24 cellular contexts compared by ENCODE assay signal in the genomic region with DNA sequence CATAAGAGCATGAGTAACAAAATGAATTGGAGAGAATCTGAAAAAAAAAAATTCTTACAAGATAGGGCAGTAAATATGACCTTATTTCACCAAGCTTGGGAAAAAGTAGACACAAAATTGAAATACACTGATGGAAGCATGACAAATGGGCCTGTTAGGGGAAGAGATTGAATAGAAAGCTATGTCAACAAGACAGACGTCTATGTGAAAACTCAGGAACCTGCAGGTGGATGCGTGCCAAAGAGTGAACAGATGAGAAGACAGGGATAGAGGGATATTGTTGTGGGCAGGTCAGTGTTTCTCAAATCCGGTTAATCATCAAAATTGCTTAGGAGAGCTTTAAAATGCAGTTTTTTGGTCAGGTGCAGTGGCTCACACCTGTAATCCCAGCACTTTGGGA.
"Had no signal": no experiment of that assay in that cellular context is flagged by ENCODE, and none has a peak within 500 bp of the region (broad histone marks: within the 10 kb centered on the region; RNA-seq: fewer than 3 reads in every experiment).

No MANE protein-coding gene starts in this region.

- FAIRE-seq: astrocyte, keratinocyte, urothelium cell line had no signal

- H3K27ac ChIP-seq: adrenal gland, breast epithelium, coronary artery, foreskin keratinocyte, right atrium auricular region, tibial artery had no signal

- H3K27me3 ChIP-seq: adrenal gland, breast epithelium, foreskin keratinocyte, right atrium auricular region had no signal

- H3K4me1 ChIP-seq: adrenal gland, breast epithelium, foreskin keratinocyte, tibial artery had no signal

- H3K9me3 ChIP-seq: adrenal gland, breast epithelium, mucosa of descending colon, right atrium auricular region, tibial artery had no signal

- ATAC-seq: activated naive CD4-positive, alpha-beta T cell treated with anti-CD3 and anti-CD28 coated beads, Interleukin-2, amount 50 U/mL, for 72 hours; foreskin keratinocyte; left ventricle myocardium superior; mucosa of descending colon; stimulated activated naive CD8-positive, alpha-beta T cell treated with anti-CD3 and anti-CD28 coated beads, Interleukin-15, Interleukin-2, amounts not matched to agents 100 U/mL and 50 U/mL, for 24 hours had no signal

- H3K36me3 ChIP-seq: adrenal gland, breast epithelium, right atrium auricular region, tibial artery had no signal

- DNase-seq: activated B cell treated with CpG ODN at 0.5 μM for 24 hours; activated CD4-positive, alpha-beta memory T cell treated with anti-CD3 and anti-CD28 coated beads for 36 hours; activated CD4-positive, alpha-beta T cell treated with anti-CD3 and anti-CD28 coated beads for 4 hours; activated gamma-delta T cell treated with Interleukin-2 at 50 U/mL for 16 hours; activated T-cell treated with anti-CD3 and anti-CD28 coated beads for 4 hours; adrenal gland; foreskin keratinocyte; glutamatergic neuron; hippocampal formation; left ventricle myocardium superior; mesenchymal stem cell; mucosa of descending colon; naive B cell; stimulated activated CD4-positive, alpha-beta T cell treated with anti-CD3 and anti-CD28 coated beads, Interleukin-2, amount 100 ng/mL, for 24 hours; stimulated activated naive CD8-positive, alpha-beta T cell treated with anti-CD3 and anti-CD28 coated beads, Interleukin-15, Interleukin-2, amounts not matched to agents 100 U/mL and 50 U/mL, for 24 hours; substantia nigra; tibial artery had no signal

- H3K4me3 ChIP-seq: adrenal gland, breast epithelium, coronary artery, mucosa of descending colon, right atrium auricular region, tibial artery had no signal
